Comparison of ENCODE assay signal across 9 cellular contexts in the genomic region with DNA sequence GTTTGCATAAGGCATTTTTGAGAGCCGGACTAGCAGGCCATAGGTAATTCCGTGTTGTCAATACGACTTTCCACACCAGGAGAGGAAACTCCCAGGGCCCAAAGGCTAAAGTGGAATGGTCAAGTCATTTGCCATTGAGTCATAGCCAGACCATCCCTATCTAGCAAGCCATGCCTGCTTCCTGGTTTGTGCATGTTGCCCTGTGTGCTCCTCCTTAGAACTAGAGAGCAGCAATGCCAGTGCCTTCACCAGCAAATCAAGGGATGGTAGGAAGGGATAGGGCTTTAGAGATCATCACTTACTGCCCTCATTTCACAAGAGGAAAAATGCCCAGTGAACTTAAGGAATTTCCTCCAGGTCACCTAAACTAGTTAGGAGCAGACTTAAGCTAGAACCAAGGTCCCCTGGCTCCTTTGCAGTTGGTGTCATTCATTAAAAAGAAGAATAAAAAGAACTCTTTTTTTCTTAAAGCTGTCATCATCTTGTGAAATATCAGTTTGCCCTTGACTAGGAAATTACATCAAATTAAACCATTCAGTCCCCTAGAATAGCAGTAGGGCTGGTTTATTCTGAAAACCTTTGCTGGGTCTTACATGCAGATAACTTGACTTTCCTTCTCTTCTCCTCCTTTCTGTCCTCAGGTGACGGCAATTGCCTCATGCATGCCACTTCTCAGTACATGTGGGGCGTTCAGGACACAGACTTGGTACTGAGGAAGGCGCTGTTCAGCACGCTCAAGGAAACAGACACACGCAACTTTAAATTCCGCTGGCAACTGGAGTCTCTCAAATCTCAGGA. TPM values are rescaled to one million over a fixed set of nuclear protein-coding genes. Genes with fewer than 3 reads are reported as not detected.
DNase-seq lines count a peak whose midpoint lies in the region; ATAC-seq, FAIRE-seq and TF ChIP-seq lines count a peak whose summit lies in the region.
"Had no signal": no experiment of that assay in that cellular context is flagged by ENCODE, and none has a peak within 500 bp of the region (broad histone marks: within the 10 kb centered on the region; RNA-seq: fewer than 3 reads in every experiment).

No MANE protein-coding gene starts in this region.

- peak overlapping the region; percentile 7 for H3K4me2 ChIP-seq in endothelial cell of umbilical vein (ENCODE audit: insufficient read depth, low read length)

- no peaks in the 10 kb centered on the region for H3K9me1 ChIP-seq in endothelial cell of umbilical vein (replicated peaks; ENCODE audit: control insufficient read depth, extremely low read depth, insufficient read depth, low read length)

- no peaks in the 10 kb centered on the region for H3K27me3 ChIP-seq in Caco-2 (replicated peaks; ENCODE audit: control insufficient read depth, insufficient read depth, low read length)
- H3K27me3 ChIP-seq in Panc1 (ENCODE audit: control insufficient read depth, insufficient read depth, low read length), result no peaks in the 10 kb centered on the region
- H3K27me3 ChIP-seq in endothelial cell of umbilical vein (ENCODE audit: control insufficient read depth in 2 of 2, insufficient read depth in 2 of 2, low read length in 2 of 2), result no peaks in the 10 kb centered on the region
- no peaks in the 10 kb centered on the region for H3K27me3 ChIP-seq in pancreas
- no peaks in the 10 kb centered on the region for H3K27me3 ChIP-seq in adrenal gland

- peak overlapping the region; percentile 52 for H2AFZ ChIP-seq in endothelial cell of umbilical vein (ENCODE audit: low read depth, low read length)

- H4K20me1 ChIP-seq in endothelial cell of umbilical vein (replicated peaks; ENCODE audit: control insufficient read depth, extremely low read depth, insufficient read depth, low read length), result no peaks in the 10 kb centered on the region

- CTCF ChIA-PET in Caco-2 (lab: Charles Lee), result interaction anchor here (1.0 to 1.4 kb wide), 2 partner anchors 65 to 75 kb away, joined by 3 to 5 read pairs; no protein-coding TSS in a partner anchor
- CTCF ChIA-PET in Panc1 (lab: Charles Lee), result no interaction called here
- CTCF ChIA-PET in endothelial cell of umbilical vein (lab: Charles Lee), result interaction anchor here (1.6 to 8.4 kb wide), 4 partner anchors 65 to 166 kb away, joined by 4 to 111 read pairs (median 32); no protein-coding TSS in a partner anchor

- in situ Hi-C loops in Panc1 (cut with HindIII; ENCODE audit: low pct_unique_long_range_greater_than_20kb, low sequenced_read_pairs), result no loop called here

- DNase-seq in Caco-2 (no peak), Panc1 (ENCODE audit: low read depth, low spot score) (no peak), endothelial cell of umbilical vein (ENCODE audit: low read depth, low spot score) (peak; percentile 49), pancreas (no peak), ureter (ENCODE audit: low spot score) (no peak), adrenal gland (no peak)
- DNase-seq: NCI-H1930 had no signal

- no peaks in the 10 kb centered on the region for H3K79me2 ChIP-seq in endothelial cell of umbilical vein (ENCODE audit: control insufficient read depth, insufficient read depth, low read length)

- H3K27ac Mint-ChIP-seq in Caco-2 (ENCODE audit: unreplicated experiment), result peak overlapping the region; percentile 68

- BruUV-seq in Caco-2 (replicated peaks; lab: Mats Ljungman, UMichigan), result no TSS peak
- no TSS peak for BruUV-seq in Panc1 (replicated peaks; lab: Mats Ljungman, UMichigan)
- BruUV-seq in endothelial cell of umbilical vein (replicated peaks; lab: Mats Ljungman, UMichigan), result no TSS peak

- TF ChIP-seq CTCF in Caco-2 (IDR thresholded peaks at IDR 0.05; ENCODE audit: insufficient read depth in 1 of 2, low read depth in 1 of 2, low read length in 1 of 2, severe bottlenecking in 1 of 2, unreplicated experiment in 1 of 2) (no peak), Panc1 (IDR thresholded peaks at IDR 0.05) (no peak), endothelial cell of umbilical vein (IDR thresholded peaks at IDR 0.05; ENCODE audit: extremely low read depth in 1 of 2, insufficient read depth in 1 of 2, low read depth in 1 of 2, low read length in 2 of 2) (no peak), pancreas (IDR thresholded peaks at IDR 0.05) (no peak), adrenal gland (IDR thresholded peaks at IDR 0.05) (no peak)

- H3K4me3 ChIP-seq in Caco-2 (ENCODE audit: low read depth, low read length) (no peak overlapping the region), Panc1 (ENCODE audit: low read depth in 2 of 2, low read length in 2 of 2) (no peak overlapping the region), endothelial cell of umbilical vein (replicated peaks in 1 of 3; ENCODE audit: insufficient read depth in 1 of 3, low read depth in 1 of 3, low read length in 3 of 3) (no peak overlapping the region), pancreas (no peak overlapping the region), adrenal gland (no peak overlapping the region)

- no peak for TF ChIP-seq POLR2A in endothelial cell of umbilical vein (IDR thresholded peaks at IDR 0.05; ENCODE audit: low read depth, low read length)
- no peak for TF ChIP-seq POLR2A in adrenal gland (IDR thresholded peaks at IDR 0.05)

- dilution Hi-C loops in endothelial cell of umbilical vein (cut with MboI; ENCODE audit: extremely low pct_ligation_motif_present, low sequenced_read_pairs), result no loop called here

- H3K4me3 Mint-ChIP-seq in Caco-2 (ENCODE audit: unreplicated experiment), result no peak overlapping the region

- H3K27ac ChIP-seq in Panc1 (ENCODE audit: low read length), result 0 out of 2 replicates have a peak overlapping the region, but pooled peaks have one; percentile 29
- no peak overlapping the region for H3K27ac ChIP-seq in endothelial cell of umbilical vein (ENCODE audit: insufficient read depth, low read depth, low read length)
- peak overlapping the region in 2 of 4 donors; percentile 15 to 65 for H3K27ac ChIP-seq in pancreas
- H3K27ac ChIP-seq in adrenal gland, result peak overlapping the region in 2 of 5 donors; percentile 21 to 39

- intact Hi-C loops in Caco-2 (cut with micrococcal nuclease; ENCODE audit: unreplicated experiment) (no loop called here), Panc1 (cut with micrococcal nuclease; ENCODE audit: unreplicated experiment) (loop anchor here (5.0 kb wide), 1 partner anchor 73 kb away; no protein-coding TSS in a partner anchor), endothelial cell of umbilical vein (cut with micrococcal nuclease) (loop anchor here (5.0 kb wide), 3 partner anchors 33 to 233 kb away; partner anchors contain the start of gene PERP), pancreas (cut with DNase I) (loop anchor here in 1 of 3 donors (10.0 kb wide), 1 partner anchor 50 kb away; no protein-coding TSS in a partner anchor), adrenal gland (cut with DNase I) (loop anchor here (5.0 to 10.0 kb wide), 2 partner anchors 68 to 70 kb away; no protein-coding TSS in a partner anchor)

- FAIRE-seq in endothelial cell of umbilical vein (lab: Jason Lieb, UNC), result no peak
- FAIRE-seq in pancreas (lab: Jason Lieb, UNC), result no peak

- no peak for ATAC-seq in Panc1
- ATAC-seq in pancreas, result peak in 3 of 4 donors; percentile 12 to 25 (median 14)
- ATAC-seq in HG03280 (IDR thresholded peaks at IDR 0.05; ENCODE audit: unreplicated experiment), result no peak
- no peak for ATAC-seq in GM19455 (IDR thresholded peaks at IDR 0.05; ENCODE audit: unreplicated experiment)

- no peak overlapping the region for H3K9ac ChIP-seq in endothelial cell of umbilical vein (replicated peaks; ENCODE audit: extremely low read depth, insufficient read depth, low read length)

- no peaks in the 10 kb centered on the region for H3K27me3 Mint-ChIP-seq in Caco-2 (ENCODE audit: insufficient read depth, unreplicated experiment)

- POLR2A ChIA-PET in Caco-2 (lab: Charles Lee), result no interaction called here
- POLR2A ChIA-PET in Panc1 (lab: Charles Lee), result no interaction called here
- POLR2A ChIA-PET in endothelial cell of umbilical vein (lab: Charles Lee), result no interaction called here

- peaks cover 46% of the 10 kb centered on the region for H3K4me1 ChIP-seq in Caco-2
- peaks cover 21% of the 10 kb centered on the region for H3K4me1 ChIP-seq in Panc1 (ENCODE audit: control insufficient read depth, insufficient read depth, low read length)
- peaks cover 41% of the 10 kb centered on the region for H3K4me1 ChIP-seq in endothelial cell of umbilical vein (ENCODE audit: control insufficient read depth, extremely low read depth, insufficient read depth, low read length)
- H3K4me1 ChIP-seq in pancreas, result peaks cover 0 to 32% (median 9%) of the 10 kb centered on the region in 3 donors
- H3K4me1 ChIP-seq in adrenal gland (replicated peaks in 1 of 2), result peaks cover 0 to 33% of the 10 kb centered on the region in 2 donors

- H3K9me3 ChIP-seq in Caco-2 (no peaks in the 10 kb centered on the region), Panc1 (ENCODE audit: control insufficient read depth, insufficient read depth, low read depth, low read length) (no peaks in the 10 kb centered on the region), endothelial cell of umbilical vein (replicated peaks; ENCODE audit: control insufficient read depth, insufficient read depth, low read length) (no peaks in the 10 kb centered on the region), pancreas (no peaks in the 10 kb centered on the region), adrenal gland (replicated peaks in 1 of 3) (no peaks in the 10 kb centered on the region)

- 90% methylated on average over 9 of the region's 9 CpGs for WGBS in pancreas, 2 donors
- WGBS in adrenal gland, 4 donors, result 83 to 94% (median 89%) methylated on average over 9 of the region's 9 CpGs

- no peaks in the 10 kb centered on the region for H3K9me3 Mint-ChIP-seq in Caco-2 (ENCODE audit: unreplicated experiment)

- H3K36me3 Mint-ChIP-seq in Caco-2 (ENCODE audit: insufficient read depth, unreplicated experiment), result peaks cover 80% of the 10 kb centered on the region

- peaks cover 24% of the 10 kb centered on the region for H3K4me1 Mint-ChIP-seq in Caco-2 (ENCODE audit: low read depth, unreplicated experiment)

- H3K36me3 ChIP-seq in Caco-2 (ENCODE audit: control insufficient read depth, insufficient read depth, low read length), result peaks cover 6% of the 10 kb centered on the region
- peaks cover 21% of the 10 kb centered on the region for H3K36me3 ChIP-seq in Panc1 (ENCODE audit: control insufficient read depth, insufficient read depth, low read length)
- peaks cover 5 to 17% of the 10 kb centered on the region in 2 experiments for H3K36me3 ChIP-seq in endothelial cell of umbilical vein (ENCODE audit: control insufficient read depth in 2 of 2, extremely low read depth in 1 of 2, insufficient read depth in 2 of 2, low read length in 2 of 2)
- H3K36me3 ChIP-seq in pancreas, result peaks cover 11 to 53% (median 33%) of the 10 kb centered on the region in 3 donors
- peaks cover 0 to 49% of the 10 kb centered on the region in 2 donors for H3K36me3 ChIP-seq in adrenal gland (replicated peaks in 1 of 2)

RNA-seq across cellular contexts. Expression of gene TNFAIP3, which starts 7.3 kb away (rescaled TPM):
- 45.7 and 50.4 TPM in 2 replicates for total RNA-seq in Caco-2 (2022)
- 15.0 TPM for total RNA-seq in Panc1 (2021; ENCODE audit: unreplicated experiment)
- 6.2 TPM for polyA plus RNA-seq in Panc1 (2012; ENCODE audit: insufficient read length)
- total RNA-seq in endothelial cell of umbilical vein, result 4.2 and 8.6 TPM in 2 replicates
- 3.5 and 4.0 TPM in 2 replicates for polyA plus RNA-seq in endothelial cell of umbilical vein
- polyA plus RNA-seq in endothelial cell of umbilical vein (2011; cell fraction: cytosol; rRNA removed), result 3.6 and 4.3 TPM in 2 replicates
- polyA plus RNA-seq in endothelial cell of umbilical vein (2011; cell fraction: nucleus; rRNA removed), result 28.8 and 35.5 TPM in 2 replicates
- 7.5 TPM in 2 replicates for polyA plus RNA-seq in endothelial cell of umbilical vein (2012)
- 5.1 TPM in 2 replicates for polyA minus RNA-seq in endothelial cell of umbilical vein
- 2.3 TPM for polyA minus RNA-seq in endothelial cell of umbilical vein (2011; cell fraction: cytosol; rRNA and poly(A)+ RNA removed)
- polyA minus RNA-seq in endothelial cell of umbilical vein (2011; cell fraction: nucleus; rRNA and poly(A)+ RNA removed), result 12.8 and 17.4 TPM in 2 replicates
- total RNA-seq in pancreas, result 10 to 100 TPM in 5 of 6 donors, 1 to 10 TPM in 1; 9.3 to 59.2 (median 13.5) TPM
- polyA plus RNA-seq in pancreas, result 10 to 100 TPM; 13.9 to 14.5 TPM
- total RNA-seq in ureter, result 31.0 TPM
- total RNA-seq in adrenal gland, result 10 to 100 TPM in 7 of 8 donors, 1 to 10 TPM in 1; 5.0 to 29.7 (median 17.6) TPM
- 10 to 100 TPM; 10.5 to 15.5 (median 13.9) TPM for polyA plus RNA-seq in adrenal gland

Comparison
In these comparisons a context has a peak if more than half of its experiments do, and no peak if none do; other contexts are left out.
1. ATAC-seq: peak in pancreas (3 of 4); none in Panc1 (single experiment), HG03280 (single experiment) and GM19455 (single experiment).